ENCODE assay signal across 12 cellular contexts in genomic region chr20:17964073-17964472, GRCh38. TPM values are rescaled to one million over a fixed set of nuclear protein-coding genes. Genes with fewer than 3 reads are reported as not detected.
DNase-seq lines count a peak whose midpoint lies in the region; ATAC-seq, FAIRE-seq and TF ChIP-seq lines count a peak whose summit lies in the region.
"Had no signal": no experiment of that assay in that cellular context is flagged by ENCODE, and none has a peak within 500 bp of the region (broad histone marks: within the 10 kb centered on the region; RNA-seq: fewer than 3 reads in every experiment).

No MANE protein-coding gene starts in this region.

- H3K27ac ChIP-seq in cardiac muscle cell = peak overlapping the region; percentile 27
- H3K27ac ChIP-seq in heart left ventricle = peak overlapping the region in 1 of 12 donors; percentile 99
- peak overlapping the region; percentile 100 for H3K27ac ChIP-seq in VCaP
- H3K27ac ChIP-seq in kidney (ENCODE audit: low read depth in 2 of 2, low read length in 2 of 2) = peak overlapping the region; percentile 55 to 81
- H3K27ac ChIP-seq in upper lobe of right lung = peak overlapping the region; percentile 99
- H3K27ac ChIP-seq: prostate gland had no signal

- DNase-seq in cardiac muscle cell (ENCODE audit: low read depth in 1 of 2, low spot score in 1 of 2) = no peak
- no peak for DNase-seq in heart left ventricle
- no peak for DNase-seq in kidney
- DNase-seq in upper lobe of right lung = no peak
- no peak for DNase-seq in NCI-H2029 (lab: John Stamatoyannopoulos, UW)
- DNase-seq: effector CD4-positive, alpha-beta T cell; NCI-H2107 had no signal

- peak overlapping the region in 1 of 2 donors; percentile 41 for H3K9ac ChIP-seq in kidney (ENCODE audit: low read length in 2 of 2)

- no peaks in the 10 kb centered on the region for H3K36me3 ChIP-seq in cardiac muscle cell
- peaks cover 0 to 11% (median 0%) of the 10 kb centered on the region in 9 donors for H3K36me3 ChIP-seq in heart left ventricle
- H3K36me3 ChIP-seq in kidney (ENCODE audit: control insufficient read depth in 1 of 2, insufficient read depth in 2 of 2, low read length in 2 of 2) = no peaks in the 10 kb centered on the region
- no peaks in the 10 kb centered on the region for H3K36me3 ChIP-seq in upper lobe of right lung
- H3K36me3 ChIP-seq: prostate gland had no signal

- peaks cover 40% of the 10 kb centered on the region for H3K4me1 ChIP-seq in cardiac muscle cell (ENCODE audit: low read depth)
- H3K4me1 ChIP-seq in heart left ventricle = peaks cover 2 to 84% (median 66%) of the 10 kb centered on the region in 12 donors
- H3K4me1 ChIP-seq in kidney (ENCODE audit: control insufficient read depth in 1 of 2, insufficient read depth in 1 of 2, low read depth in 1 of 2, low read length in 2 of 2) = peaks cover 34 to 44% of the 10 kb centered on the region in 2 donors
- H3K4me1 ChIP-seq in upper lobe of right lung = peaks cover 76% of the 10 kb centered on the region
- H3K4me1 ChIP-seq: prostate gland had no signal

- no peaks in the 10 kb centered on the region for H3K9me3 ChIP-seq in cardiac muscle cell (ENCODE audit: low read depth)
- no peaks in the 10 kb centered on the region for H3K9me3 ChIP-seq in heart left ventricle
- no peaks in the 10 kb centered on the region for H3K9me3 ChIP-seq in kidney (ENCODE audit: control insufficient read depth in 1 of 2, low read length in 2 of 2)
- H3K9me3 ChIP-seq in upper lobe of right lung = no peaks in the 10 kb centered on the region
- H3K9me3 ChIP-seq: prostate gland had no signal

- no peak for FAIRE-seq in kidney (lab: Jason Lieb, UNC)
- FAIRE-seq: GM18507 had no signal

- intact Hi-C loops in heart left ventricle (cut with DNase I) = loop anchor here in 1 of 10 donors (10.0 kb wide), 1 partner anchor 541 kb away; the partner anchor contains the start of gene SEC23B
- intact Hi-C loops in kidney (cut with DNase I) = no loop called here
- intact Hi-C loops in upper lobe of right lung (cut with DNase I) = no loop called here

- no peak for ATAC-seq in heart left ventricle
- no peak for ATAC-seq in upper lobe of right lung
- no peak for ATAC-seq in GM21786 (IDR thresholded peaks at IDR 0.05; ENCODE audit: unreplicated experiment)
- no peak for ATAC-seq in HG03025 (IDR thresholded peaks at IDR 0.05; ENCODE audit: low FRiP score, unreplicated experiment)

- H3K4me3 ChIP-seq in cardiac muscle cell (no peak overlapping the region), heart left ventricle (no peak overlapping the region), kidney (ENCODE audit: low read length in 2 of 2) (peak overlapping the region in 1 of 2 donors; percentile 74), upper lobe of right lung (no peak overlapping the region)
- H3K4me3 ChIP-seq: prostate gland had no signal

- TF ChIP-seq POLR2A in heart left ventricle (IDR thresholded peaks at IDR 0.05) = no peak

- no peaks in the 10 kb centered on the region for H3K27me3 ChIP-seq in cardiac muscle cell
- H3K27me3 ChIP-seq in heart left ventricle = no peaks in the 10 kb centered on the region
- H3K27me3 ChIP-seq in upper lobe of right lung = no peaks in the 10 kb centered on the region

- TF ChIP-seq CTCF in cardiac muscle cell (IDR thresholded peaks at IDR 0.05; ENCODE audit: low read depth, low read length) (no peak), heart left ventricle (IDR thresholded peaks at IDR 0.05) (no peak), VCaP (conservative IDR thresholded peaks at IDR 0.05) (no peak), kidney (IDR thresholded peaks at IDR 0.05; ENCODE audit: borderline replicate concordance, extremely low read depth, insufficient read depth) (no peak), upper lobe of right lung (IDR thresholded peaks at IDR 0.05) (no peak)

- WGBS in heart left ventricle, 4 donors = 41 to 60% (median 52%) methylated on average over 1 of the region's 1 CpG

RNA-seq across cellular contexts. Expression of gene SNX5, which starts 4.5 kb away (rescaled TPM):
- total RNA-seq in cardiac muscle cell (95.4 and 144 TPM in 2 replicates), heart left ventricle (10 to 100 TPM; 36.6 to 75.0 (median 45.9) TPM), kidney (94.9 TPM), upper lobe of right lung (86.6 TPM)
- polyA plus RNA-seq in cardiac muscle cell (105 and 173 TPM in 2 replicates), heart left ventricle (10 to 100 TPM; 32.8 to 43.4 TPM), kidney (ENCODE audit: insufficient read depth, low read depth, low replicate concordance) (133 TPM)

RNA-seq across cellular contexts. Expression of gene MGME1, which starts 4.7 kb away (rescaled TPM):
- total RNA-seq in cardiac muscle cell (12.3 and 15.9 TPM in 2 replicates), heart left ventricle (10 to 100 TPM in 6 of 9 donors, 1 to 10 TPM in 3; 8.6 to 22.0 (median 11.8) TPM), kidney (15.5 TPM), upper lobe of right lung (10.2 TPM)
- polyA plus RNA-seq in cardiac muscle cell (27.2 and 34.9 TPM in 2 replicates), heart left ventricle (1 to 10 TPM; 7.7 to 8.9 TPM), kidney (ENCODE audit: insufficient read depth, low read depth, low replicate concordance) (16.7 TPM)
